In genomic region chr4:143336828-143337599, GRCh38 we compare ENCODE assay signal across 8 cellular contexts.
DNase-seq lines count a peak whose midpoint lies in the region; ATAC-seq and FAIRE-seq lines count a peak whose summit lies in the region.

Gene GAB1 (plus strand): TSS chr4:143336876. CDS start chr4:143337189, 313 bp downstream.

- FAIRE-seq in HTR-8/SVneo (lab: Jason Lieb, UNC) = peak; percentile 42

- no peaks in the 10 kb centered on the region for H3K9me3 ChIP-seq in SK-N-MC (ENCODE audit: low read depth, low read length)

- peak; percentile 29 to 46 for DNase-seq in NOMO-1 (lab: John Stamatoyannopoulos, UW; ENCODE audit: unreplicated experiment in 2 of 2)
- no peak for DNase-seq in NOMO-1 treated with dmso at 0.1 percent for 144 hours (lab: John Stamatoyannopoulos, UW; ENCODE audit: unreplicated experiment)
- peak; percentile 51 for DNase-seq in HTR-8/SVneo (ENCODE audit: insufficient read length, low spot score)
- DNase-seq in SK-N-MC (ENCODE audit: low read depth, low spot score) = no peak
- peak; percentile 95 for DNase-seq in left kidney (ENCODE audit: low read depth, low spot score)
- peak; percentile 25 to 26 for DNase-seq in stimulated activated CD8-positive, alpha-beta memory T cell treated with anti-CD3 and anti-CD28 coated beads, Interleukin-7, amount 100 ng/mL, for 48 hours (ENCODE audit: extremely low read depth in 1 of 2, low read depth in 1 of 2)

- peak within 1 kb of the TSS; percentile 71 for H3K9ac ChIP-seq in SK-N-MC (ENCODE audit: insufficient read length)

- peak within 1 kb of the TSS; percentile 94 for H3K4me3 ChIP-seq in SK-N-MC

- H3K27ac ChIP-seq in SK-N-MC = no peak within 1 kb of the TSS
- H3K27ac ChIP-seq in cingulate gyrus (ENCODE audit: low read depth, low read length) = peak within 1 kb of the TSS; percentile 97

- ATAC-seq in GM21447 (IDR thresholded peaks at IDR 0.05; ENCODE audit: unreplicated experiment) = peak; percentile 75

- no peaks in the 10 kb centered on the region for H3K36me3 ChIP-seq in SK-N-MC (ENCODE audit: insufficient read depth, low read length)

Comparison
In these comparisons a context has a peak if more than half of its experiments do, and no peak if none do; other contexts are left out.
1. DNase-seq: peak in NOMO-1 (2 of 2), HTR-8/SVneo (single experiment), left kidney (single experiment) and stimulated activated CD8-positive, alpha-beta memory T cell treated with anti-CD3 and anti-CD28 coated beads, Interleukin-7, amount 100 ng/mL, for 48 hours (2 of 2); none in NOMO-1 treated with dmso at 0.1 percent for 144 hours (single experiment) and SK-N-MC (single experiment).